28 cellular contexts compared by ENCODE assay signal in genomic region chr3:162670181-162670580, GRCh38.
"Had no signal": no experiment of that assay in that cellular context is flagged by ENCODE, and none has a peak within 500 bp of the region (broad histone marks: within the 10 kb centered on the region; RNA-seq: fewer than 3 reads in every experiment).

No MANE protein-coding gene starts in this region.

- H3K27ac Mint-ChIP-seq: activated B cell treated with CpG ODN at 0.5 μM for 24 hours; activated CD4-positive, alpha-beta T cell treated with anti-CD3 and anti-CD28 coated beads, Interleukin-2, amount 10 ng/mL, durations not matched to agents 24 days and 14 days; activated CD8-positive, alpha-beta memory T cell treated with anti-CD3 and anti-CD28 coated beads, Interleukin-2, amount 10 ng/mL, durations not matched to agents 7 days and 5 days; activated naive CD8-positive, alpha-beta T cell treated with anti-CD3 and anti-CD28 coated beads for 36 hours; activated T-cell treated with anti-CD3 and anti-CD28 coated beads, Interleukin-2, amount 50 U/mL, for 24 hours; T-helper 17 cell had no signal

- H3K36me3 ChIP-seq: brain microvascular endothelial cell, cardiac muscle cell, Peyer's patch, SJSA1 had no signal

- H3K9me3 ChIP-seq: Peyer's patch, SJSA1 had no signal

- H3K36me3 Mint-ChIP-seq: activated CD8-positive, alpha-beta memory T cell treated with anti-CD3 and anti-CD28 coated beads, Interleukin-2, amount 10 ng/mL, durations not matched to agents 7 days and 5 days; activated naive CD8-positive, alpha-beta T cell treated with anti-CD3 and anti-CD28 coated beads for 36 hours had no signal

- ATAC-seq: activated CD8-positive, alpha-beta memory T cell treated with anti-CD3 and anti-CD28 coated beads, Interleukin-2, amount 10 ng/mL, durations not matched to agents 7 days and 5 days; SK-N-SH treated with all-trans-retinoic acid at 6 μM for 48 hours; T-helper 17 cell had no signal

- H3K27me3 Mint-ChIP-seq: activated B cell treated with CpG ODN at 0.5 μM for 24 hours; activated CD4-positive, alpha-beta T cell treated with anti-CD3 and anti-CD28 coated beads, Interleukin-2, amount 10 ng/mL, durations not matched to agents 24 days and 14 days; activated CD8-positive, alpha-beta memory T cell treated with anti-CD3 and anti-CD28 coated beads, Interleukin-2, amount 10 ng/mL, durations not matched to agents 7 days and 5 days; activated naive CD8-positive, alpha-beta T cell treated with anti-CD3 and anti-CD28 coated beads for 36 hours; activated T-cell treated with anti-CD3 and anti-CD28 coated beads, Interleukin-2, amount 50 U/mL, for 24 hours; T-helper 17 cell had no signal

- H3K4me3 Mint-ChIP-seq: activated B cell treated with CpG ODN at 0.5 μM for 24 hours; activated CD4-positive, alpha-beta T cell treated with anti-CD3 and anti-CD28 coated beads, Interleukin-2, amount 10 ng/mL, durations not matched to agents 24 days and 14 days; activated CD8-positive, alpha-beta memory T cell treated with anti-CD3 and anti-CD28 coated beads, Interleukin-2, amount 10 ng/mL, durations not matched to agents 7 days and 5 days; activated naive CD8-positive, alpha-beta T cell treated with anti-CD3 and anti-CD28 coated beads for 36 hours; activated T-cell treated with anti-CD3 and anti-CD28 coated beads, Interleukin-2, amount 50 U/mL, for 24 hours; T-helper 17 cell had no signal

- H3K4me1 ChIP-seq: Peyer's patch, SJSA1 had no signal

- DNase-seq: activated B cell treated with CpG ODN at 0.5 μM for 24 hours; activated CD4-positive, alpha-beta T cell treated with anti-CD3 and anti-CD28 coated beads for 1 hour; activated CD4-positive, alpha-beta T cell treated with anti-CD3 and anti-CD28 coated beads, Interleukin-2, amount 10 ng/mL, durations not matched to agents 24 days and 14 days; activated CD4-positive, alpha-beta T cell treated with anti-CD3 and anti-CD28 coated beads, Interleukin-2, amount 50 U/mL, for 48 hours; activated CD8-positive, alpha-beta memory T cell treated with anti-CD3 and anti-CD28 coated beads, Interleukin-2, amount 10 ng/mL, durations not matched to agents 7 days and 5 days; activated effector memory CD4-positive, alpha-beta T cell treated with anti-CD3 and anti-CD28 coated beads, Interleukin-2, amount 50 U/mL, for 16 hours; activated naive CD4-positive, alpha-beta T cell treated with Interleukin-2 at 50 U/mL for 16 hours; activated naive CD8-positive, alpha-beta T cell treated with anti-CD3 and anti-CD28 coated beads for 36 hours; activated T-cell treated with anti-CD3 and anti-CD28 coated beads, Interleukin-2, amount 50 U/mL, for 24 hours; brain microvascular endothelial cell; KG1; MV-4-11; NCI-H1092 treated with DMSO at 0.1 percent for 48 hours; NCI-H146; NCI-H187 treated with DMSO at 0.1 percent for 48 hours; NCI-H345; NCI-H510A; NCI-H526 treated with DMSO at 0.1 percent for 48 hours; NK-92 treated with Interleukin-12 subunit alpha and Interleukin-12 subunit beta, amount 100 ng/mL, for 24 hours; OCI-M1; Peyer's patch; Right ventricle myocardium superior; T-helper 17 cell; T-helper 9 cell had no signal

- H3K4me3 ChIP-seq: cardiac muscle cell, Peyer's patch, SJSA1 had no signal

- H3K4me1 Mint-ChIP-seq: activated B cell treated with CpG ODN at 0.5 μM for 24 hours; activated CD4-positive, alpha-beta T cell treated with anti-CD3 and anti-CD28 coated beads, Interleukin-2, amount 10 ng/mL, durations not matched to agents 24 days and 14 days; activated CD8-positive, alpha-beta memory T cell treated with anti-CD3 and anti-CD28 coated beads, Interleukin-2, amount 10 ng/mL, durations not matched to agents 7 days and 5 days; activated naive CD8-positive, alpha-beta T cell treated with anti-CD3 and anti-CD28 coated beads for 36 hours; T-helper 17 cell had no signal

- H3K9me3 Mint-ChIP-seq: activated B cell treated with CpG ODN at 0.5 μM for 24 hours had no signal

- H3K27me3 ChIP-seq: brain microvascular endothelial cell, cardiac muscle cell, Peyer's patch, SJSA1 had no signal

- H3K27ac ChIP-seq: brain microvascular endothelial cell, cardiac muscle cell, Peyer's patch, RWPE1, SJSA1 had no signal
